In genomic region chr3:134446800-134447199, GRCh38 we compare ENCODE assay signal across 15 cellular contexts. TPM values are rescaled to one million over a fixed set of nuclear protein-coding genes. Genes with fewer than 3 reads are reported as not detected.
DNase-seq lines count a peak whose midpoint lies in the region; ATAC-seq, FAIRE-seq and TF ChIP-seq lines count a peak whose summit lies in the region.
"Had no signal": no experiment of that assay in that cellular context is flagged by ENCODE, and none has a peak within 500 bp of the region (broad histone marks: within the 10 kb centered on the region; RNA-seq: fewer than 3 reads in every experiment).

No MANE protein-coding gene starts in this region.

- H2AFZ ChIP-seq in trophoblast cell (ENCODE audit: insufficient read depth, low read length, poor library complexity), result no peak overlapping the region

- no peak overlapping the region for H2BK5ac ChIP-seq in trophoblast cell (ENCODE audit: low read depth, low read length, poor library complexity)

- WGBS in esophagus muscularis mucosa, result 33% methylated on average over 1 of the region's 3 CpGs
- WGBS in trophoblast cell (ENCODE audit: extremely low coverage, insufficient coverage, insufficient read length), result no CpG with 5 or more reads among the region's 3 CpGs

- intact Hi-C loops in esophagus muscularis mucosa (cut with DNase I), result loop anchor here (5.0 kb wide), 1 partner anchor 44 kb away; no protein-coding TSS in a partner anchor

- H3K4me3 ChIP-seq in esophagus muscularis mucosa (no peak overlapping the region), trophoblast cell (ENCODE audit: low read depth, low read length) (no peak overlapping the region)
- H3K4me3 ChIP-seq: cardiac muscle cell had no signal

- H3K18ac ChIP-seq in trophoblast cell (ENCODE audit: low read length), result no peak overlapping the region

- no peaks in the 10 kb centered on the region for H3K27me3 ChIP-seq in esophagus muscularis mucosa
- no peaks in the 10 kb centered on the region for H3K27me3 ChIP-seq in trophoblast cell (ENCODE audit: insufficient read depth, low read length)
- H3K27me3 ChIP-seq: cardiac muscle cell had no signal

- H3K4me2 ChIP-seq in trophoblast cell (ENCODE audit: low read length), result no peak overlapping the region

- peak overlapping the region; percentile 43 for H4K91ac ChIP-seq in trophoblast cell (ENCODE audit: low read depth, low read length)

- H2BK12ac ChIP-seq in trophoblast cell (ENCODE audit: low read length), result peak overlapping the region; percentile 71

- no peak overlapping the region for H3K23ac ChIP-seq in trophoblast cell (ENCODE audit: low read length)

- ATAC-seq in GM21367 (IDR thresholded peaks at IDR 0.05; ENCODE audit: unreplicated experiment) (no peak), GM21528 (IDR thresholded peaks at IDR 0.05; ENCODE audit: low FRiP score, unreplicated experiment) (no peak)
- ATAC-seq: Panc1 had no signal

- TF ChIP-seq CTCF in esophagus muscularis mucosa (IDR thresholded peaks at IDR 0.05) (no peak), GM13976 (IDR thresholded peaks at IDR 0.05; ENCODE audit: borderline replicate concordance, control extremely low read depth, extremely low read depth, insufficient read depth, missing control alignments) (no peak)

- H3K9me3 ChIP-seq in esophagus muscularis mucosa (peaks cover 0 to 8% (median 0%) of the 10 kb centered on the region in 4 donors), trophoblast cell (ENCODE audit: insufficient read depth, low read depth, low read length) (no peaks in the 10 kb centered on the region)

- H2AK5ac ChIP-seq in trophoblast cell (ENCODE audit: low read length), result peak overlapping the region; percentile 12

- no peak for TF ChIP-seq EP300 in esophagus muscularis mucosa (IDR thresholded peaks at IDR 0.05)

- no peak overlapping the region for H4K12ac ChIP-seq in trophoblast cell (ENCODE audit: low read depth, low read length)

- FAIRE-seq in RCC 7860 (lab: Jason Lieb, UNC), result no peak

- H3K4me1 ChIP-seq in esophagus muscularis mucosa (peaks cover 10 to 24% (median 17%) of the 10 kb centered on the region in 4 donors), trophoblast cell (ENCODE audit: control insufficient read depth in 1 of 2, insufficient read depth in 2 of 2, low read length in 2 of 2) (peaks cover 0 to 6% of the 10 kb centered on the region in 2 experiments)

- peak overlapping the region; percentile 38 for H3K14ac ChIP-seq in trophoblast cell (ENCODE audit: low read length)

- no peaks in the 10 kb centered on the region for H3K79me2 ChIP-seq in trophoblast cell (ENCODE audit: control insufficient read depth, insufficient read depth, low read length, poor library complexity)

- H3K79me1 ChIP-seq in trophoblast cell (ENCODE audit: low read length), result peaks cover 2% of the 10 kb centered on the region

- H3K36me3 ChIP-seq in esophagus muscularis mucosa, result no peaks in the 10 kb centered on the region
- no peaks in the 10 kb centered on the region for H3K36me3 ChIP-seq in trophoblast cell (ENCODE audit: control insufficient read depth in 1 of 2, insufficient read depth in 2 of 2, low read length in 2 of 2)
- H3K36me3 ChIP-seq: cardiac muscle cell had no signal

- H3K27ac ChIP-seq in esophagus muscularis mucosa (replicated peaks in 1 of 4) (no peak overlapping the region), trophoblast cell (ENCODE audit: low read depth, low read length) (no peak overlapping the region)
- H3K27ac ChIP-seq: cardiac muscle cell had no signal

- H4K8ac ChIP-seq in trophoblast cell (ENCODE audit: low read depth, low read length), result no peak overlapping the region

- H2BK120ac ChIP-seq in trophoblast cell (ENCODE audit: insufficient read depth, low read length, poor library complexity), result peak overlapping the region; percentile 20

- no peak overlapping the region for H3K4ac ChIP-seq in trophoblast cell (ENCODE audit: low read depth, low read length)

- H3K9ac ChIP-seq in trophoblast cell (ENCODE audit: low read length), result no peak overlapping the region

- DNase-seq in COLO829 (ENCODE audit: low spot score) (peak; percentile 39), RCC 7860 (ENCODE audit: low spot score) (peak; percentile 41), esophagus muscularis mucosa (ENCODE audit: extremely low spot score) (peak; percentile 39), trophoblast cell (no peak), GM13976 (ENCODE audit: low spot score) (no peak)
- no peak for DNase-seq in stimulated activated CD4-positive, alpha-beta T cell treated with anti-CD3 and anti-CD28 coated beads, Interleukin-1b, Interleukin-23, amount 100 ng/mL, for 48 hours
- DNase-seq: activated CD4-positive, alpha-beta T cell treated with anti-CD3 and anti-CD28 coated beads, Interleukin-2, amount 50 U/mL, for 1 hour; C1 segment of cervical spinal cord; NCI-H1105 treated with DMSO at 0.1 percent for 48 hours; NCI-H446 treated with DMSO at 0.1 percent for 48 hours; T-helper 2 cell had no signal

- no peak for TF ChIP-seq POLR2A in esophagus muscularis mucosa (IDR thresholded peaks at IDR 0.05; ENCODE audit: low read depth)

- in situ Hi-C loops in GM13976 (cut with MboI; ENCODE audit: low sequenced_read_pairs, unreplicated experiment), result no loop called here

RNA-seq across cellular contexts. Expression of gene ANAPC13, which starts 39.0 kb away (rescaled TPM):
- total RNA-seq in esophagus muscularis mucosa, result 10 to 100 TPM; 32.5 to 78.9 (median 49.4) TPM
- 33.6 and 35.5 TPM in 2 replicates for polyA plus RNA-seq in trophoblast cell (2013)

RNA-seq across cellular contexts. Expression of gene CEP63, which starts 39.1 kb away (rescaled TPM):
- total RNA-seq in esophagus muscularis mucosa, result 10 to 100 TPM; 16.7 to 26.2 (median 22.6) TPM
- polyA plus RNA-seq in trophoblast cell (2013), result 22.4 and 24.0 TPM in 2 replicates

Comparison
In these comparisons a context has a peak if more than half of its experiments do, and no peak if none do; other contexts are left out.
1. DNase-seq: peak in COLO829 (single experiment), RCC 7860 (single experiment) and esophagus muscularis mucosa (single experiment); none in trophoblast cell (0 of 2), GM13976 (single experiment) and stimulated activated CD4-positive, alpha-beta T cell treated with anti-CD3 and anti-CD28 coated beads, Interleukin-1b, Interleukin-23, amount 100 ng/mL, for 48 hours (single experiment).